Comparison of ENCODE assay signal across 22 cellular contexts in the genomic region with DNA sequence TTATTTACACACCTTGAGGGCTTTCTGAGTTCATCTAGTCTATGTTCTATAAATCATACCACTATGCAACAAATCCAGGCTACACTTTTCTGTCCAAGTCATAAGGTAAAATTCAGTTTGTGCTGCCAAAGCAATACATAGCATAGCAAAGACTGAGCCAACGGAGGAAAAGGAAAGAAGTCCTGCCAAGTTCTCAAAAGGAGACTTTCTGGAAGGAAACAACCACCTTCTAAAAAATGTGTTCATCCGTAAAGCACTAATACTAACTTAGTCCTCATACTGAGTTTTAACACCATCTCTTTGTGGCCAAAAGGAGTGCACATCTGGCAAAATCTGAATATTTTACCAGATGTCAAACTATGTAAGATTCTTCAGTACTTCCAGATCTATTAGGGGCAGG.
DNase-seq lines count a peak whose midpoint lies in the region; FAIRE-seq and TF ChIP-seq lines count a peak whose summit lies in the region.
"Had no signal": no experiment of that assay in that cellular context is flagged by ENCODE, and none has a peak within 500 bp of the region (broad histone marks: within the 10 kb centered on the region; RNA-seq: fewer than 3 reads in every experiment).

No MANE protein-coding gene starts in this region.

- peaks cover 3% of the 10 kb centered on the region for H3K36me3 Mint-ChIP-seq in astrocyte (ENCODE audit: low read depth, unreplicated experiment)
- no peaks in the 10 kb centered on the region for H3K36me3 Mint-ChIP-seq in nephron (ENCODE audit: low read depth)

- no peaks in the 10 kb centered on the region for H3K79me2 ChIP-seq in astrocyte (ENCODE audit: insufficient read depth, low read length)

- no peak for FAIRE-seq in astrocyte (lab: Jason Lieb, UNC)
- FAIRE-seq: A549, GM12892, GM18507, H54 had no signal

- H3K9me3 Mint-ChIP-seq in astrocyte (ENCODE audit: unreplicated experiment), result no peaks in the 10 kb centered on the region
- H3K9me3 Mint-ChIP-seq in nephron, result no peaks in the 10 kb centered on the region
- H3K9me3 Mint-ChIP-seq: CD4-positive, alpha-beta T cell; GM23338 had no signal

- H4K20me1 ChIP-seq in astrocyte (ENCODE audit: insufficient read depth, low read length), result no peaks in the 10 kb centered on the region

- no peak overlapping the region for H3K27ac ChIP-seq in astrocyte (ENCODE audit: low read depth, low read length)
- H3K27ac ChIP-seq: 22Rv1, A549, C4-2B, HL-60 had no signal

- H3K4me1 Mint-ChIP-seq in astrocyte (ENCODE audit: low read depth, unreplicated experiment) (no peaks in the 10 kb centered on the region), nephron (peaks cover 67% of the 10 kb centered on the region)

- H3K4me2 ChIP-seq in astrocyte (ENCODE audit: low read length), result no peak overlapping the region
- H3K4me2 ChIP-seq: A549, GM23338 had no signal

- H3K27me3 ChIP-seq in astrocyte (ENCODE audit: insufficient read depth, low read length), result no peaks in the 10 kb centered on the region

- H3K27ac Mint-ChIP-seq in astrocyte (ENCODE audit: unreplicated experiment), result no peak overlapping the region
- H3K27ac Mint-ChIP-seq in nephron, result peak overlapping the region; percentile 50 to 92 (median 85)
- H3K27ac Mint-ChIP-seq: CD4-positive, alpha-beta T cell; GM23338 had no signal

- peaks cover 9% of the 10 kb centered on the region for H3K36me3 ChIP-seq in astrocyte (ENCODE audit: insufficient read depth, low read length)

- H3K4me3 ChIP-seq in astrocyte (ENCODE audit: insufficient read depth, low read depth, low read length) (no peak overlapping the region), fibroblast of the aortic adventitia (ENCODE audit: low read depth, low read length) (no peak overlapping the region)
- H3K4me3 ChIP-seq: A549, GM23338 had no signal

- H3K27me3 Mint-ChIP-seq in astrocyte (ENCODE audit: low read depth, unreplicated experiment), result no peaks in the 10 kb centered on the region
- H3K27me3 Mint-ChIP-seq in nephron (ENCODE audit: low read depth), result no peaks in the 10 kb centered on the region

- no peak for TF ChIP-seq CTCF in astrocyte (IDR thresholded peaks at IDR 0.05; ENCODE audit: insufficient read depth, low read depth, low read length)
- no peak for TF ChIP-seq CTCF in fibroblast of the aortic adventitia (IDR thresholded peaks at IDR 0.05; ENCODE audit: insufficient read depth, low read length)
- TF ChIP-seq CTCF in nephron (IDR thresholded peaks at IDR 0.05; ENCODE audit: unreplicated experiment in 3 of 3), result no peak

- H3K4me3 Mint-ChIP-seq in astrocyte (ENCODE audit: unreplicated experiment), result no peak overlapping the region
- H3K4me3 Mint-ChIP-seq in nephron, result no peak overlapping the region
- H3K4me3 Mint-ChIP-seq: CD4-positive, alpha-beta T cell; GM23338 had no signal

- no peaks in the 10 kb centered on the region for H3K9me3 ChIP-seq in astrocyte (ENCODE audit: insufficient read depth, low read depth, low read length)
- H3K9me3 ChIP-seq: A549 had no signal

- H3K4me1 ChIP-seq in astrocyte (ENCODE audit: insufficient read depth, low read length), result no peaks in the 10 kb centered on the region
- H3K4me1 ChIP-seq: A549 had no signal

- no peak overlapping the region for H2AFZ ChIP-seq in astrocyte (ENCODE audit: low read depth, low read length)
- H2AFZ ChIP-seq: GM23338 had no signal

- H3K9ac ChIP-seq in astrocyte (ENCODE audit: low read length), result no peak overlapping the region

- DNase-seq in astrocyte (ENCODE audit: low read depth) (peak; percentile 12), dermis blood vessel endothelial cell (peak; percentile 64), fibroblast of the aortic adventitia (ENCODE audit: low read depth) (peak; percentile 48), NCI-H187 treated with DMSO at 0.1 percent for 48 hours (lab: John Stamatoyannopoulos, UW) (no peak)
- no peak for DNase-seq in activated CD4-positive, alpha-beta T cell treated with anti-CD3 and anti-CD28 coated beads, Interleukin-2, amount 50 U/mL, for 48 hours
- DNase-seq in stimulated activated CD4-positive, alpha-beta T cell treated with anti-CD3 and anti-CD28 coated beads, Interleukin-4, amount 100 ng/mL, for 4 hours, result no peak
- DNase-seq in stimulated activated CD8-positive, alpha-beta memory T cell treated with anti-CD3 and anti-CD28 coated beads, Interleukin-4, amount 100 ng/mL, for 48 hours, result no peak
- DNase-seq: AML-193; CD4-positive, alpha-beta T cell; DMS153; DMS79; GDM1; HCEC 1CT had no signal

Comparison
In these comparisons a context has a peak if more than half of its experiments do, and no peak if none do; other contexts are left out.
1. DNase-seq: peak in astrocyte (single experiment), dermis blood vessel endothelial cell (single experiment) and fibroblast of the aortic adventitia (single experiment); none in activated CD4-positive, alpha-beta T cell treated with anti-CD3 and anti-CD28 coated beads, Interleukin-2, amount 50 U/mL, for 48 hours (0 of 2), stimulated activated CD4-positive, alpha-beta T cell treated with anti-CD3 and anti-CD28 coated beads, Interleukin-4, amount 100 ng/mL, for 4 hours (0 of 2), NCI-H187 treated with DMSO at 0.1 percent for 48 hours (single experiment) and stimulated activated CD8-positive, alpha-beta memory T cell treated with anti-CD3 and anti-CD28 coated beads, Interleukin-4, amount 100 ng/mL, for 48 hours (single experiment).